ENCODE assay signal across 30 cellular contexts in the genomic region with DNA sequence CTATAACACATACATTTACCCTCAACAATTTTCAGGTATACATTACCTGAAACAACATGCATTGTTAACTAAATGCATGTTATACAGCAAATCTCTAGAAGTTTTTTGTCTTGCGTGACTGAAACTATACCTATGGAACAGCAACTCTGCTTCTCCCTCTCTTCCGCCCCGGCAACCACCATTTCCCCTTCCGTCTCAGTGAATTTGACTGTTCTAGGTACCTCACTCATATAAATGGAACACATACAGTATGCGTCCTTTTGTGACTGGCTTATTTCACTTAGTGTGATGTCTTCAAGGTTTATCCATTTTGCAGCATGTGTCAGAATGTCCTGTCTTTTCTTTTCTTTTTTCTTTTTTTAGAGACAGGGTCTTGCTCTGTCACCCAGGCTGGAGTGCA. TPM values are rescaled to one million over a fixed set of nuclear protein-coding genes. Genes with fewer than 3 reads are reported as not detected.
DNase-seq lines count a peak whose midpoint lies in the region; ATAC-seq and TF ChIP-seq lines count a peak whose summit lies in the region.
"Had no signal": no experiment of that assay in that cellular context is flagged by ENCODE, and none has a peak within 500 bp of the region (broad histone marks: within the 10 kb centered on the region; RNA-seq: fewer than 3 reads in every experiment).

No MANE protein-coding gene starts in this region.

- no peaks in the 10 kb centered on the region for H3K9me3 Mint-ChIP-seq in activated CD4-positive, alpha-beta T cell treated with anti-CD3 and anti-CD28 coated beads, Interleukin-2, amount 10 ng/mL, durations not matched to agents 7 days and 5 days
- no peaks in the 10 kb centered on the region for H3K9me3 Mint-ChIP-seq in CD4-positive, CD25-positive, alpha-beta regulatory T cell
- no peaks in the 10 kb centered on the region for H3K9me3 Mint-ChIP-seq in Calu3 (ENCODE audit: low read depth, unreplicated experiment)
- H3K9me3 Mint-ChIP-seq: mesothelial cell of epicardium, nephron had no signal

- H3K4me1 Mint-ChIP-seq in activated CD4-positive, alpha-beta T cell treated with anti-CD3 and anti-CD28 coated beads, Interleukin-2, amount 10 ng/mL, durations not matched to agents 7 days and 5 days: peaks cover 58% of the 10 kb centered on the region
- H3K4me1 Mint-ChIP-seq in CD4-positive, CD25-positive, alpha-beta regulatory T cell: peaks cover 0 to 24% (median 13%) of the 10 kb centered on the region in 4 donors
- H3K4me1 Mint-ChIP-seq in Calu3 (ENCODE audit: low read depth, unreplicated experiment): no peaks in the 10 kb centered on the region
- H3K4me1 Mint-ChIP-seq: mesothelial cell of epicardium, nephron had no signal

- TF ChIP-seq CTCF in WERI-Rb-1 (IDR thresholded peaks at IDR 0.05; ENCODE audit: low read depth, low read length) (no peak), Calu3 (IDR thresholded peaks at IDR 0.05; ENCODE audit: unreplicated experiment) (no peak)

- no peak overlapping the region for H3K27ac ChIP-seq in CD4-positive, CD25-positive, alpha-beta regulatory T cell (ENCODE audit: insufficient read depth, low read length, poor library complexity, severe bottlenecking)
- H3K27ac ChIP-seq in WERI-Rb-1: peak overlapping the region; percentile 83
- H3K27ac ChIP-seq: brain microvascular endothelial cell, epithelial cell of prostate, tibial nerve, VCaP had no signal

- intact Hi-C loops in Calu3 (cut with micrococcal nuclease; ENCODE audit: unreplicated experiment): no loop called here

- CTCF ChIA-PET in activated CD4-positive, alpha-beta T cell treated with anti-CD3 and anti-CD28 coated beads, Interleukin-2, amount 10 ng/mL, durations not matched to agents 7 days and 5 days (lab: Charles Lee): no interaction called here
- CTCF ChIA-PET in Calu3 (lab: Charles Lee): no interaction called here

- no peaks in the 10 kb centered on the region for H3K27me3 ChIP-seq in CD4-positive, CD25-positive, alpha-beta regulatory T cell (ENCODE audit: control insufficient read depth, insufficient read depth, low read length)
- H3K27me3 ChIP-seq in WERI-Rb-1 (ENCODE audit: insufficient read depth, low read depth, severe bottlenecking): no peaks in the 10 kb centered on the region
- H3K27me3 ChIP-seq: brain microvascular endothelial cell, tibial nerve had no signal

- H3K4me3 Mint-ChIP-seq in activated CD4-positive, alpha-beta T cell treated with anti-CD3 and anti-CD28 coated beads, Interleukin-2, amount 10 ng/mL, durations not matched to agents 7 days and 5 days: peak overlapping the region; percentile 19
- H3K4me3 Mint-ChIP-seq in CD4-positive, CD25-positive, alpha-beta regulatory T cell: peak overlapping the region in 1 of 4 donors; percentile 42
- no peak overlapping the region for H3K4me3 Mint-ChIP-seq in Calu3 (ENCODE audit: low read depth, unreplicated experiment)
- H3K4me3 Mint-ChIP-seq: mesothelial cell of epicardium, nephron had no signal

- peaks cover 46% of the 10 kb centered on the region for H3K36me3 ChIP-seq in CD4-positive, CD25-positive, alpha-beta regulatory T cell (ENCODE audit: control insufficient read depth, insufficient read depth, low read length)
- peaks cover 74% of the 10 kb centered on the region for H3K36me3 ChIP-seq in WERI-Rb-1

- peak in 1 of 2 donors; percentile 48 for ATAC-seq in CD4-positive, CD25-positive, alpha-beta regulatory T cell (ENCODE audit: low read depth in 2 of 2)
- ATAC-seq: PC-3, Right ventricle myocardium inferior had no signal

- H3K36me3 Mint-ChIP-seq in activated CD4-positive, alpha-beta T cell treated with anti-CD3 and anti-CD28 coated beads, Interleukin-2, amount 10 ng/mL, durations not matched to agents 7 days and 5 days (ENCODE audit: low read depth): peaks cover 64% of the 10 kb centered on the region
- peaks cover 44% of the 10 kb centered on the region for H3K36me3 Mint-ChIP-seq in CD4-positive, CD25-positive, alpha-beta regulatory T cell
- H3K36me3 Mint-ChIP-seq in Calu3 (ENCODE audit: insufficient read depth, unreplicated experiment): peaks cover 42% of the 10 kb centered on the region

- BruUV-seq in Calu3 (replicated peaks; lab: Mats Ljungman, UMichigan): no TSS peak

- H3K9me3 ChIP-seq in CD4-positive, CD25-positive, alpha-beta regulatory T cell (ENCODE audit: control insufficient read depth in 2 of 2, low read length in 2 of 2): no peaks in the 10 kb centered on the region
- H3K9me3 ChIP-seq in WERI-Rb-1 (ENCODE audit: severe bottlenecking): no peaks in the 10 kb centered on the region
- H3K9me3 ChIP-seq: tibial nerve had no signal

- H3K4me1 ChIP-seq in CD4-positive, CD25-positive, alpha-beta regulatory T cell (ENCODE audit: control insufficient read depth, insufficient read depth, low read length, poor library complexity, severe bottlenecking): peaks cover 4% of the 10 kb centered on the region

- no peaks in the 10 kb centered on the region for H3K27me3 Mint-ChIP-seq in activated CD4-positive, alpha-beta T cell treated with anti-CD3 and anti-CD28 coated beads, Interleukin-2, amount 10 ng/mL, durations not matched to agents 7 days and 5 days
- H3K27me3 Mint-ChIP-seq in CD4-positive, CD25-positive, alpha-beta regulatory T cell: no peaks in the 10 kb centered on the region
- no peaks in the 10 kb centered on the region for H3K27me3 Mint-ChIP-seq in Calu3 (ENCODE audit: unreplicated experiment)

- peak; percentile 48 for DNase-seq in activated CD4-positive, alpha-beta T cell treated with anti-CD3 and anti-CD28 coated beads, Interleukin-2, amount 10 ng/mL, durations not matched to agents 7 days and 5 days
- no peak for DNase-seq in activated CD4-positive, alpha-beta T cell treated with anti-CD3 and anti-CD28 coated beads for 4 hours
- peak in 1 of 3 donors; percentile 65 for DNase-seq in CD4-positive, CD25-positive, alpha-beta regulatory T cell
- DNase-seq in WERI-Rb-1 (no peak), iPS-NIHi11 (ENCODE audit: low spot score) (no peak), Calu3 (no peak)
- peak; percentile 15 for DNase-seq in central memory CD4-positive, alpha-beta T cell
- no peak for DNase-seq in activated effector memory CD4-positive, alpha-beta T cell treated with anti-CD3 and anti-CD28 coated beads, Interleukin-2, amount 50 U/mL, for 16 hours
- DNase-seq: activated CD4-positive, alpha-beta T cell treated with anti-CD3 and anti-CD28 coated beads, Interleukin-2, amount 50 U/mL, for 48 hours; brain microvascular endothelial cell; COR-L47; DMS79; GDM1; NCI-H1048; NCI-H1930; NCI-H524 treated with DMSO at 0.1 percent for 48 hours; NK-92 treated with Interleukin-12 subunit alpha and Interleukin-12 subunit beta, amount 100 ng/mL, for 24 hours; PC-3; T-helper 9 cell had no signal

- H3K4me3 ChIP-seq in CD4-positive, CD25-positive, alpha-beta regulatory T cell (ENCODE audit: low read depth, low read length): peak overlapping the region; percentile 3
- no peak overlapping the region for H3K4me3 ChIP-seq in WERI-Rb-1 (ENCODE audit: low read depth, low read length)
- H3K4me3 ChIP-seq: tibial nerve had no signal

- POLR2A ChIA-PET in activated CD4-positive, alpha-beta T cell treated with anti-CD3 and anti-CD28 coated beads, Interleukin-2, amount 10 ng/mL, durations not matched to agents 7 days and 5 days (lab: Charles Lee): no interaction called here

- H3K27ac Mint-ChIP-seq in activated CD4-positive, alpha-beta T cell treated with anti-CD3 and anti-CD28 coated beads, Interleukin-2, amount 10 ng/mL, durations not matched to agents 7 days and 5 days: peak overlapping the region; percentile 77
- H3K27ac Mint-ChIP-seq in CD4-positive, CD25-positive, alpha-beta regulatory T cell: peak overlapping the region in 2 of 3 donors; percentile 44 to 80
- H3K27ac Mint-ChIP-seq in Calu3 (ENCODE audit: unreplicated experiment): no peak overlapping the region
- H3K27ac Mint-ChIP-seq: mesothelial cell of epicardium, nephron had no signal

RNA-seq across cellular contexts. Expression of gene CALHM2, which starts 22.5 kb away (rescaled TPM):
- total RNA-seq in activated CD4-positive, alpha-beta T cell treated with anti-CD3 and anti-CD28 coated beads, Interleukin-2, amount 10 ng/mL, durations not matched to agents 7 days and 5 days: 100 to 1,000 TPM in 1 of 2 experiments, 10 to 100 TPM in 1; 89.6 to 109 TPM
- 26.1 TPM for total RNA-seq in CD4-positive, CD25-positive, alpha-beta regulatory T cell
- 10 to 100 TPM; 33.5 to 72.4 (median 50.0) TPM for polyA plus RNA-seq in CD4-positive, CD25-positive, alpha-beta regulatory T cell
- 0.45 and 0.81 TPM in 2 replicates for total RNA-seq in Calu3 (2022)

RNA-seq across cellular contexts. Expression of gene CALHM1, which starts 29.1 kb away (rescaled TPM):
- total RNA-seq in activated CD4-positive, alpha-beta T cell treated with anti-CD3 and anti-CD28 coated beads, Interleukin-2, amount 10 ng/mL, durations not matched to agents 7 days and 5 days: under 1 TPM; 0.12 to 0.21 TPM
- not detected for total RNA-seq in CD4-positive, CD25-positive, alpha-beta regulatory T cell
- polyA plus RNA-seq in CD4-positive, CD25-positive, alpha-beta regulatory T cell: not detected
- not detected in 2 replicates for total RNA-seq in Calu3 (2022)
- total RNA-seq: A172, glomerular endothelial cell, lower leg skin, mesothelial cell of epicardium, osteoblast, PC-3, Right ventricle myocardium inferior, tibial nerve had no signal
- polyA plus RNA-seq: keratinocyte had no signal

RNA-seq across cellular contexts. Expression of gene PDCD11, which starts 33.2 kb away (rescaled TPM):
- 10 to 100 TPM; 43.4 to 51.8 TPM for total RNA-seq in activated CD4-positive, alpha-beta T cell treated with anti-CD3 and anti-CD28 coated beads, Interleukin-2, amount 10 ng/mL, durations not matched to agents 7 days and 5 days
- 26.9 TPM for total RNA-seq in CD4-positive, CD25-positive, alpha-beta regulatory T cell
- polyA plus RNA-seq in CD4-positive, CD25-positive, alpha-beta regulatory T cell: 1 to 10 TPM; 7.1 to 10.0 (median 8.5) TPM
- 33.0 and 41.3 TPM in 2 replicates for total RNA-seq in Calu3 (2022)

RNA-seq across cellular contexts. Expression of gene ATP5MK, which starts 33.4 kb away (rescaled TPM):
- total RNA-seq in activated CD4-positive, alpha-beta T cell treated with anti-CD3 and anti-CD28 coated beads, Interleukin-2, amount 10 ng/mL, durations not matched to agents 7 days and 5 days: 100 to 1,000 TPM; 260 to 276 TPM
- total RNA-seq in CD4-positive, CD25-positive, alpha-beta regulatory T cell: 152 TPM
- 100 to 1,000 TPM; 461 to 608 (median 526) TPM for polyA plus RNA-seq in CD4-positive, CD25-positive, alpha-beta regulatory T cell
- 199 and 203 TPM in 2 replicates for total RNA-seq in Calu3 (2022)

RNA-seq across cellular contexts. Expression of gene CALHM3, which starts 49.4 kb away (rescaled TPM):
- under 1 TPM in 1 of 2 experiments, not detected in 1; 0.17 TPM for total RNA-seq in activated CD4-positive, alpha-beta T cell treated with anti-CD3 and anti-CD28 coated beads, Interleukin-2, amount 10 ng/mL, durations not matched to agents 7 days and 5 days
- not detected for total RNA-seq in CD4-positive, CD25-positive, alpha-beta regulatory T cell
- not detected for polyA plus RNA-seq in CD4-positive, CD25-positive, alpha-beta regulatory T cell
- not detected in 2 replicates for total RNA-seq in Calu3 (2022)
- total RNA-seq: glomerular endothelial cell, lower leg skin, mesothelial cell of epicardium, osteoblast, Right ventricle myocardium inferior, tibial nerve had no signal
- polyA plus RNA-seq: keratinocyte had no signal

Comparison
In these comparisons a context has a peak if more than half of its experiments do, and no peak if none do; other contexts are left out.
1. DNase-seq: peak in activated CD4-positive, alpha-beta T cell treated with anti-CD3 and anti-CD28 coated beads, Interleukin-2, amount 10 ng/mL, durations not matched to agents 7 days and 5 days (single experiment) and central memory CD4-positive, alpha-beta T cell (single experiment); none in activated CD4-positive, alpha-beta T cell treated with anti-CD3 and anti-CD28 coated beads for 4 hours (0 of 2), WERI-Rb-1 (single experiment), activated effector memory CD4-positive, alpha-beta T cell treated with anti-CD3 and anti-CD28 coated beads, Interleukin-2, amount 50 U/mL, for 16 hours (single experiment), iPS-NIHi11 (single experiment) and Calu3 (single experiment).
2. RNA of gene CALHM2, which starts 22.5 kb away (total RNA-seq): 89.6 to 109 TPM in activated CD4-positive, alpha-beta T cell treated with anti-CD3 and anti-CD28 coated beads, Interleukin-2, amount 10 ng/mL, durations not matched to agents 7 days and 5 days and 26.1 TPM in CD4-positive, CD25-positive, alpha-beta regulatory T cell (single experiment); 0.45 to 0.81 TPM in Calu3; every median in the first group is over 10 times any median in the second.